ENCODE assay signal across 12 cellular contexts in the genomic region with DNA sequence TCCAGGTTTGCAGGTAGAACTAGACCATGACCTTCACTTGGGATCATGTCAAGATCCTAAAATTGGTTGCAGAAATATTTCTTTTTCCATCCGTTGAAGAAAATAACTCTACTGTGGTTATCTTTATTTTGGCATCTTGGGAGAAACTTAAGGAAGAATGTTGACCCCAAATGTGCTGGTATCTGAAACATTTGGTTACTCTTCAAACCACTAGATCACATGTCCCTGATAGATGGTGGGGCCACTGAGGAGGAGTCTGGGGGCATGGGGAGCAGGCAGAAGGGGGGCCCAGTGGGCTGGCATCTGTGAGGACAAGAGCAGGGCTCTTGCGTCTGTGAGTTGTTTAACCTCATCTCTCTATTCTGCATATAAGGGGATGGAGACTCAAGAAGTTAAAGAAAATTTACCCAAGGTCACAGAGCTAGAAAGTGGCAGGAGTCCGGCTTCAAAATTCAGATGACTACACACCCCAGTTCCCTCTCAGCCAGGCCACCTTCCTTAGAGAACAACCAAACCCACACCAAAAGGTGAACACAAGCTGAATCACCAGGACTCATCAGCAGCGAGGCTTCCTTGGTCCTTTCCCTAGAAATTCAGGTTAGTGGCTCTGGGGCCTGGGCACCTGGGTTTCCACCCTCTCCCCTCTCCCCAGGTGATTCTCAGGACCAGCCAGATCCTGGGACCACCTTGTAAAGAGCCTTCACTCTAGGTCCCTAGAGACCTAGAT. TPM values are rescaled to one million over a fixed set of nuclear protein-coding genes. Genes with fewer than 3 reads are reported as not detected.
DNase-seq lines count a peak whose midpoint lies in the region; ATAC-seq and TF ChIP-seq lines count a peak whose summit lies in the region.
"Had no signal": no experiment of that assay in that cellular context is flagged by ENCODE, and none has a peak within 500 bp of the region (broad histone marks: within the 10 kb centered on the region; RNA-seq: fewer than 3 reads in every experiment).

No MANE protein-coding gene starts in this region.

- H3K4me3 Mint-ChIP-seq in CD14-positive monocyte (peak overlapping the region; percentile 35 to 67), neural crest cell (no peak overlapping the region)

- ATAC-seq in HG03354 (IDR thresholded peaks at IDR 0.05; ENCODE audit: poor library complexity, severe bottlenecking, unreplicated experiment) = no peak
- ATAC-seq in left colon = no peak
- ATAC-seq: naive thymus-derived CD8-positive, alpha-beta T cell had no signal

- H3K27me3 Mint-ChIP-seq in CD14-positive monocyte (ENCODE audit: low read depth in 3 of 3) = peaks cover 0 to 4% (median 0%) of the 10 kb centered on the region in 3 donors
- no peaks in the 10 kb centered on the region for H3K27me3 Mint-ChIP-seq in neural crest cell (ENCODE audit: low read depth)
- H3K27me3 Mint-ChIP-seq: naive thymus-derived CD8-positive, alpha-beta T cell had no signal

- H3K4me3 ChIP-seq in choroid plexus epithelial cell (ENCODE audit: low read depth, low read length) = no peak overlapping the region

- H3K36me3 Mint-ChIP-seq in CD14-positive monocyte (peaks cover 7 to 12% of the 10 kb centered on the region in 2 donors), neural crest cell (ENCODE audit: low read depth) (no peaks in the 10 kb centered on the region)
- H3K36me3 Mint-ChIP-seq: naive thymus-derived CD8-positive, alpha-beta T cell had no signal

- H3K27ac Mint-ChIP-seq in CD14-positive monocyte (peak overlapping the region; percentile 99 to 100 (median 100)), neural crest cell (ENCODE audit: unreplicated experiment) (peak overlapping the region; percentile 59)

- H3K4me1 Mint-ChIP-seq in CD14-positive monocyte (peaks cover 91% of the 10 kb centered on the region), neural crest cell (no peaks in the 10 kb centered on the region)

- TF ChIP-seq CTCF in CD14-positive monocyte (IDR thresholded peaks at IDR 0.05) (no peak), choroid plexus epithelial cell (conservative IDR thresholded peaks at IDR 0.05; ENCODE audit: low read depth, low read length) (no peak), neural crest cell (conservative IDR thresholded peaks at IDR 0.05) (no peak)

- DNase-seq in CD14-positive monocyte (ENCODE audit: low spot score) (peak; percentile 69), EH (ENCODE audit: low read depth) (peak; percentile 25), choroid plexus epithelial cell (ENCODE audit: low read depth) (peak; percentile 31), neural crest cell (ENCODE audit: low read depth, low spot score) (no peak), MV-4-11 (lab: John Stamatoyannopoulos, UW) (no peak), NCI-H187 treated with DMSO at 0.1 percent for 48 hours (lab: John Stamatoyannopoulos, UW) (no peak), left colon (no peak)
- DNase-seq: DMS53; naive thymus-derived CD8-positive, alpha-beta T cell; NCI-H1417 treated with DMSO at 0.1 percent for 48 hours; NCI-H446 had no signal

- intact Hi-C loops in CD14-positive monocyte (cut with micrococcal nuclease) = loop anchor here (2.0 to 5.0 kb wide), 3 partner anchors 14 to 42 kb away; partner anchors contain the start of gene SRGN (in 1 of the 2)
- intact Hi-C loops in left colon (cut with DNase I, micrococcal nuclease) = no loop called here

- peaks cover 0 to 3% (median 0%) of the 10 kb centered on the region in 7 donors for H3K9me3 Mint-ChIP-seq in CD14-positive monocyte
- H3K9me3 Mint-ChIP-seq in neural crest cell = no peaks in the 10 kb centered on the region
- H3K9me3 Mint-ChIP-seq: naive thymus-derived CD8-positive, alpha-beta T cell had no signal

RNA-seq across cellular contexts. Expression of gene SRGN, which starts 40.6 kb away (rescaled TPM):
- polyA plus RNA-seq in CD14-positive monocyte = 1,000 to 10,000 TPM; 1,724 to 1,859 TPM
- total RNA-seq in neural crest cell (not detected in 2 replicates), left colon (10 to 100 TPM; 19.5 to 38.0 TPM)

RNA-seq across cellular contexts. Expression of gene KIFBP, which starts 58.7 kb away (rescaled TPM):
- polyA plus RNA-seq in CD14-positive monocyte = 1 to 10 TPM in 1 of 2 donors, under 1 TPM in 1; 0.52 to 1.4 TPM
- 27.7 and 27.8 TPM in 2 replicates for total RNA-seq in neural crest cell
- 10 to 100 TPM; 19.2 to 21.2 TPM for total RNA-seq in left colon

Comparison
In these comparisons a context has a peak if more than half of its experiments do, and no peak if none do; other contexts are left out.
1. DNase-seq: peak in CD14-positive monocyte (single experiment), EH (single experiment) and choroid plexus epithelial cell (single experiment); none in neural crest cell (single experiment), MV-4-11 (single experiment), NCI-H187 treated with DMSO at 0.1 percent for 48 hours (single experiment) and left colon (0 of 2).
2. RNA of gene SRGN, which starts 40.6 kb away (total RNA-seq): 19.5 to 38.0 TPM in left colon; not detected in neural crest cell; every median in the first group is over 10 times any median in the second.
3. intact Hi-C loops: an anchor here in CD14-positive monocyte (2.0 to 5.0 kb wide); none called in left colon.